ENCODE assay signal across 22 cellular contexts in genomic region chr4:75678965-75679364, GRCh38. TPM values are rescaled to one million over a fixed set of nuclear protein-coding genes. Genes with fewer than 3 reads are reported as not detected.
"Had no signal": no experiment of that assay in that cellular context is flagged by ENCODE, and none has a peak within 500 bp of the region (broad histone marks: within the 10 kb centered on the region; RNA-seq: fewer than 3 reads in every experiment).

No MANE protein-coding gene starts in this region.

- H3K27me3 Mint-ChIP-seq: activated B cell treated with CpG ODN at 0.5 μM for 24 hours; activated CD4-positive, alpha-beta T cell treated with anti-CD3 and anti-CD28 coated beads, Interleukin-2, amount 10 ng/mL, durations not matched to agents 24 days and 14 days; activated CD8-positive, alpha-beta memory T cell treated with anti-CD3 and anti-CD28 coated beads, Interleukin-2, amount 10 ng/mL, durations not matched to agents 7 days and 5 days; activated naive CD4-positive, alpha-beta T cell treated with anti-CD3 and anti-CD28 coated beads, Interleukin-2, amount 10 ng/mL, durations not matched to agents 7 days and 5 days; activated naive CD8-positive, alpha-beta T cell treated with anti-CD3 and anti-CD28 coated beads for 36 hours; T-helper 17 cell had no signal

- H3K36me3 ChIP-seq: MG63, Peyer's patch, SJSA1 had no signal

- H3K9ac ChIP-seq: KMS-11 had no signal

- H3K4me3 ChIP-seq: MG63, Peyer's patch, SJSA1 had no signal

- H3K4me3 Mint-ChIP-seq: activated B cell treated with CpG ODN at 0.5 μM for 24 hours; activated CD4-positive, alpha-beta T cell treated with anti-CD3 and anti-CD28 coated beads, Interleukin-2, amount 10 ng/mL, durations not matched to agents 24 days and 14 days; activated CD8-positive, alpha-beta memory T cell treated with anti-CD3 and anti-CD28 coated beads, Interleukin-2, amount 10 ng/mL, durations not matched to agents 7 days and 5 days; activated naive CD4-positive, alpha-beta T cell treated with anti-CD3 and anti-CD28 coated beads, Interleukin-2, amount 10 ng/mL, durations not matched to agents 7 days and 5 days; activated naive CD8-positive, alpha-beta T cell treated with anti-CD3 and anti-CD28 coated beads for 36 hours; activated T-cell treated with anti-CD3 and anti-CD28 coated beads, Interleukin-2, amount 50 U/mL, for 4 hours; T-helper 17 cell had no signal

- H3K27ac ChIP-seq: KMS-11, Peyer's patch, SJSA1 had no signal

- ATAC-seq: activated CD8-positive, alpha-beta memory T cell treated with anti-CD3 and anti-CD28 coated beads, Interleukin-2, amount 10 ng/mL, durations not matched to agents 7 days and 5 days; activated T-cell treated with anti-CD3 and anti-CD28 coated beads, Interleukin-2, amount 50 U/mL, for 4 hours; T-helper 17 cell had no signal

- H3K27me3 ChIP-seq: MG63, Peyer's patch, SJSA1 had no signal

- H3K9me3 Mint-ChIP-seq: activated B cell treated with CpG ODN at 0.5 μM for 24 hours; activated CD4-positive, alpha-beta T cell treated with anti-CD3 and anti-CD28 coated beads, Interleukin-2, amount 10 ng/mL, durations not matched to agents 24 days and 14 days; activated naive CD4-positive, alpha-beta T cell treated with anti-CD3 and anti-CD28 coated beads, Interleukin-2, amount 10 ng/mL, durations not matched to agents 7 days and 5 days; activated naive CD8-positive, alpha-beta T cell treated with anti-CD3 and anti-CD28 coated beads for 36 hours; activated T-cell treated with anti-CD3 and anti-CD28 coated beads, Interleukin-2, amount 50 U/mL, for 4 hours had no signal

- H3K4me2 ChIP-seq: KMS-11 had no signal

- H3K36me3 Mint-ChIP-seq: activated naive CD8-positive, alpha-beta T cell treated with anti-CD3 and anti-CD28 coated beads for 36 hours had no signal

- DNase-seq: activated B cell treated with CpG ODN at 0.5 μM for 24 hours; activated CD4-positive, alpha-beta T cell treated with anti-CD3 and anti-CD28 coated beads for 1 hour; activated CD4-positive, alpha-beta T cell treated with anti-CD3 and anti-CD28 coated beads, Interleukin-2, amount 10 ng/mL, durations not matched to agents 24 days and 14 days; activated CD4-positive, alpha-beta T cell treated with anti-CD3 and anti-CD28 coated beads, Interleukin-2, amount 50 U/mL, for 48 hours; activated CD8-positive, alpha-beta memory T cell treated with anti-CD3 and anti-CD28 coated beads, Interleukin-2, amount 10 ng/mL, durations not matched to agents 7 days and 5 days; activated gamma-delta T cell; activated naive CD4-positive, alpha-beta T cell treated with anti-CD3 and anti-CD28 coated beads, Interleukin-2, amount 10 ng/mL, durations not matched to agents 7 days and 5 days; activated naive CD8-positive, alpha-beta T cell treated with anti-CD3 and anti-CD28 coated beads for 36 hours; activated T-cell treated with anti-CD3 and anti-CD28 coated beads, Interleukin-2, amount 50 U/mL, for 4 hours; MG63; NCI-H1105; NCI-H1436; NCI-H1694 treated with DMSO at 0.1 percent for 48 hours; NCI-H2029 treated with DMSO at 0.1 percent for 48 hours; NCI-H446; NCI-H524; Peyer's patch; SHP77; T-helper 17 cell; T-helper 9 cell had no signal

- H3K27ac Mint-ChIP-seq: activated B cell treated with CpG ODN at 0.5 μM for 24 hours; activated CD4-positive, alpha-beta T cell treated with anti-CD3 and anti-CD28 coated beads, Interleukin-2, amount 10 ng/mL, durations not matched to agents 24 days and 14 days; activated CD8-positive, alpha-beta memory T cell treated with anti-CD3 and anti-CD28 coated beads, Interleukin-2, amount 10 ng/mL, durations not matched to agents 7 days and 5 days; activated naive CD4-positive, alpha-beta T cell treated with anti-CD3 and anti-CD28 coated beads, Interleukin-2, amount 10 ng/mL, durations not matched to agents 7 days and 5 days; activated naive CD8-positive, alpha-beta T cell treated with anti-CD3 and anti-CD28 coated beads for 36 hours; T-helper 17 cell had no signal

- H3K9me3 ChIP-seq: MG63, Peyer's patch, SJSA1 had no signal

RNA-seq across cellular contexts. Expression of gene CDKL2, which starts 48.6 kb away (rescaled TPM):
- total RNA-seq: activated B cell treated with CpG ODN at 0.5 μM for 24 hours; activated CD4-positive, alpha-beta T cell treated with anti-CD3 and anti-CD28 coated beads, Interleukin-2, amount 10 ng/mL, durations not matched to agents 24 days and 14 days had no signal
